Comparison of ENCODE assay signal across 1 cellular context in genomic region chr2:44542520-44542919, GRCh38.
TF ChIP-seq lines count a peak whose summit lies in the region.

No MANE protein-coding gene starts in this region.

TF ChIP-seq in GM23338, 12 proteins besides CTCF, POLR2A, EP300 and RAD21 (continued from another document):
- no peak for TF ChIP-seq ZNF462 (CRISPR knock-in tag; IDR thresholded peaks at IDR 0.05)
- TF ChIP-seq EZH2 (IDR thresholded peaks at IDR 0.05; ENCODE audit: low read depth, unreplicated experiment): no peak
- TF ChIP-seq STAT1 (IDR thresholded peaks at IDR 0.05; ENCODE audit: unreplicated experiment): no peak
- no peak for TF ChIP-seq POLR2AphosphoS5 (IDR thresholded peaks at IDR 0.05; ENCODE audit: low read depth)
- TF ChIP-seq EZH2phosphoT487 (IDR thresholded peaks at IDR 0.05; ENCODE audit: unreplicated experiment): no peak
- no peak for TF ChIP-seq JUNB (IDR thresholded peaks at IDR 0.05; ENCODE audit: unreplicated experiment)
- no peak for TF ChIP-seq ZNF331 (CRISPR knock-in tag; IDR thresholded peaks at IDR 0.05; ENCODE audit: low read depth)
- no peak for TF ChIP-seq ZNF114 (CRISPR knock-in tag; IDR thresholded peaks at IDR 0.05)
- no peak for TF ChIP-seq NANOG (IDR thresholded peaks at IDR 0.05; ENCODE audit: borderline replicate concordance)
